In genomic region chr19:4178990-4179389, GRCh38 we compare ENCODE assay signal across 18 cellular contexts. TPM values are rescaled to one million over a fixed set of nuclear protein-coding genes. Genes with fewer than 3 reads are reported as not detected.
DNase-seq lines count a peak whose midpoint lies in the region; ATAC-seq and TF ChIP-seq lines count a peak whose summit lies in the region.
"Had no signal": no experiment of that assay in that cellular context is flagged by ENCODE, and none has a peak within 500 bp of the region (broad histone marks: within the 10 kb centered on the region; RNA-seq: fewer than 3 reads in every experiment).

No MANE protein-coding gene starts in this region.

- no peak for ATAC-seq in HG03097 (IDR thresholded peaks at IDR 0.05; ENCODE audit: low FRiP score, unreplicated experiment)
- ATAC-seq in HG03159 (IDR thresholded peaks at IDR 0.05; ENCODE audit: unreplicated experiment): no peak
- ATAC-seq: PC-3 had no signal

- CTCF ChIA-PET in activated naive CD4-positive, alpha-beta T cell treated with anti-CD3 and anti-CD28 coated beads for 36 hours (lab: Charles Lee): no interaction called here

- no peaks in the 10 kb centered on the region for H3K27me3 Mint-ChIP-seq in activated naive CD4-positive, alpha-beta T cell treated with anti-CD3 and anti-CD28 coated beads, Interleukin-2, amount 50 U/mL, for 24 hours
- H3K27me3 Mint-ChIP-seq in activated naive CD4-positive, alpha-beta T cell treated with anti-CD3 and anti-CD28 coated beads for 36 hours (ENCODE audit: low read depth): no peaks in the 10 kb centered on the region
- no peaks in the 10 kb centered on the region for H3K27me3 Mint-ChIP-seq in activated T-helper 2 cell treated with anti-CD3 and anti-CD28 coated beads, Interferon-gamma antibody, Interleukin-2, Interleukin-4, amounts not matched to agents 10 μg/mL and 5 μg/mL and 100 μg/mL, durations not matched to agents 14 hours and 24 hours and 36 hours (ENCODE audit: low read depth)
- no peaks in the 10 kb centered on the region for H3K27me3 Mint-ChIP-seq in mesothelial cell of epicardium (ENCODE audit: low read depth)

- intact Hi-C loops in activated naive CD4-positive, alpha-beta T cell treated with anti-CD3 and anti-CD28 coated beads for 36 hours (cut with micrococcal nuclease): no loop called here
- intact Hi-C loops in activated T-helper 2 cell treated with anti-CD3 and anti-CD28 coated beads, Interferon-gamma antibody, Interleukin-2, Interleukin-4, amounts not matched to agents 10 μg/mL and 5 μg/mL and 100 μg/mL, durations not matched to agents 14 hours and 24 hours and 36 hours (cut with micrococcal nuclease): no loop called here

- no peak for TF ChIP-seq CTCF in mesothelial cell of epicardium (IDR thresholded peaks at IDR 0.05; ENCODE audit: unreplicated experiment)

- DNase-seq in activated naive CD4-positive, alpha-beta T cell treated with anti-CD3 and anti-CD28 coated beads for 36 hours: no peak
- DNase-seq in activated T-helper 2 cell treated with anti-CD3 and anti-CD28 coated beads, Interferon-gamma antibody, Interleukin-2, Interleukin-4, amounts not matched to agents 10 μg/mL and 5 μg/mL and 100 μg/mL, durations not matched to agents 14 hours and 24 hours and 36 hours (ENCODE audit: low spot score): no peak
- DNase-seq in mesothelial cell of epicardium (ENCODE audit: low spot score in 2 of 2, unreplicated experiment in 2 of 2): no peak
- no peak for DNase-seq in RPMI8226
- DNase-seq: DMS79, GM23248, IMR-90, Karpas-422, NCI-H1436, NCI-H1930, NCI-H226, NCI-H524, PC-3 had no signal

- no peak overlapping the region for H3K27ac Mint-ChIP-seq in activated naive CD4-positive, alpha-beta T cell treated with anti-CD3 and anti-CD28 coated beads, Interleukin-2, amount 50 U/mL, for 24 hours
- H3K27ac Mint-ChIP-seq in activated naive CD4-positive, alpha-beta T cell treated with anti-CD3 and anti-CD28 coated beads for 36 hours: no peak overlapping the region
- H3K27ac Mint-ChIP-seq in activated T-helper 2 cell treated with anti-CD3 and anti-CD28 coated beads, Interferon-gamma antibody, Interleukin-2, Interleukin-4, amounts not matched to agents 10 μg/mL and 5 μg/mL and 100 μg/mL, durations not matched to agents 14 hours and 24 hours and 36 hours: peak overlapping the region; percentile 9
- no peak overlapping the region for H3K27ac Mint-ChIP-seq in mesothelial cell of epicardium

- no peaks in the 10 kb centered on the region for H3K9me3 Mint-ChIP-seq in activated naive CD4-positive, alpha-beta T cell treated with anti-CD3 and anti-CD28 coated beads, Interleukin-2, amount 50 U/mL, for 24 hours
- H3K9me3 Mint-ChIP-seq in activated naive CD4-positive, alpha-beta T cell treated with anti-CD3 and anti-CD28 coated beads for 36 hours: no peaks in the 10 kb centered on the region
- no peaks in the 10 kb centered on the region for H3K9me3 Mint-ChIP-seq in activated T-helper 2 cell treated with anti-CD3 and anti-CD28 coated beads, Interferon-gamma antibody, Interleukin-2, Interleukin-4, amounts not matched to agents 10 μg/mL and 5 μg/mL and 100 μg/mL, durations not matched to agents 14 hours and 24 hours and 36 hours
- no peaks in the 10 kb centered on the region for H3K9me3 Mint-ChIP-seq in mesothelial cell of epicardium

- H3K4me1 Mint-ChIP-seq in activated naive CD4-positive, alpha-beta T cell treated with anti-CD3 and anti-CD28 coated beads, Interleukin-2, amount 50 U/mL, for 24 hours: peaks cover 35% of the 10 kb centered on the region
- H3K4me1 Mint-ChIP-seq in activated naive CD4-positive, alpha-beta T cell treated with anti-CD3 and anti-CD28 coated beads for 36 hours (ENCODE audit: low read depth): peaks cover 34% of the 10 kb centered on the region
- peaks cover 14% of the 10 kb centered on the region for H3K4me1 Mint-ChIP-seq in activated T-helper 2 cell treated with anti-CD3 and anti-CD28 coated beads, Interferon-gamma antibody, Interleukin-2, Interleukin-4, amounts not matched to agents 10 μg/mL and 5 μg/mL and 100 μg/mL, durations not matched to agents 14 hours and 24 hours and 36 hours (ENCODE audit: low read depth)
- H3K4me1 Mint-ChIP-seq in mesothelial cell of epicardium: peaks cover 12% of the 10 kb centered on the region

- H3K36me3 Mint-ChIP-seq in activated naive CD4-positive, alpha-beta T cell treated with anti-CD3 and anti-CD28 coated beads, Interleukin-2, amount 50 U/mL, for 24 hours: peaks cover 14% of the 10 kb centered on the region
- H3K36me3 Mint-ChIP-seq in activated naive CD4-positive, alpha-beta T cell treated with anti-CD3 and anti-CD28 coated beads for 36 hours (ENCODE audit: low read depth): peaks cover 12% of the 10 kb centered on the region
- H3K36me3 Mint-ChIP-seq in activated T-helper 2 cell treated with anti-CD3 and anti-CD28 coated beads, Interferon-gamma antibody, Interleukin-2, Interleukin-4, amounts not matched to agents 10 μg/mL and 5 μg/mL and 100 μg/mL, durations not matched to agents 14 hours and 24 hours and 36 hours (ENCODE audit: low read depth): peaks cover 33% of the 10 kb centered on the region
- H3K36me3 Mint-ChIP-seq in mesothelial cell of epicardium: peaks cover 9% of the 10 kb centered on the region

- peak overlapping the region; percentile 34 for H3K4me3 Mint-ChIP-seq in activated naive CD4-positive, alpha-beta T cell treated with anti-CD3 and anti-CD28 coated beads, Interleukin-2, amount 50 U/mL, for 24 hours
- H3K4me3 Mint-ChIP-seq in activated naive CD4-positive, alpha-beta T cell treated with anti-CD3 and anti-CD28 coated beads for 36 hours: no peak overlapping the region
- H3K4me3 Mint-ChIP-seq in activated T-helper 2 cell treated with anti-CD3 and anti-CD28 coated beads, Interferon-gamma antibody, Interleukin-2, Interleukin-4, amounts not matched to agents 10 μg/mL and 5 μg/mL and 100 μg/mL, durations not matched to agents 14 hours and 24 hours and 36 hours (ENCODE audit: low read depth): no peak overlapping the region
- peak overlapping the region; percentile 27 for H3K4me3 Mint-ChIP-seq in mesothelial cell of epicardium

RNA-seq across cellular contexts. Expression of gene SIRT6, which starts 3.4 kb away (rescaled TPM):
- total RNA-seq in activated naive CD4-positive, alpha-beta T cell treated with anti-CD3 and anti-CD28 coated beads for 36 hours: 10 to 100 TPM; 20.0 to 20.1 TPM
- 34.6 and 42.4 TPM in 2 replicates for total RNA-seq in activated T-helper 2 cell treated with anti-CD3 and anti-CD28 coated beads, Interferon-gamma antibody, Interleukin-2, Interleukin-4, amounts not matched to agents 10 μg/mL and 5 μg/mL and 100 μg/mL, durations not matched to agents 14 hours and 24 hours and 36 hours
- total RNA-seq in mesothelial cell of epicardium: 25.4 to 31.9 TPM (median 25.6 TPM) in 3 replicates

RNA-seq across cellular contexts. Expression of gene ANKRD24, which starts 3.5 kb away (rescaled TPM):
- 1 to 10 TPM; 2.5 to 2.6 TPM for total RNA-seq in activated naive CD4-positive, alpha-beta T cell treated with anti-CD3 and anti-CD28 coated beads for 36 hours
- 0.30 and 0.50 TPM in 2 replicates for total RNA-seq in activated T-helper 2 cell treated with anti-CD3 and anti-CD28 coated beads, Interferon-gamma antibody, Interleukin-2, Interleukin-4, amounts not matched to agents 10 μg/mL and 5 μg/mL and 100 μg/mL, durations not matched to agents 14 hours and 24 hours and 36 hours
- total RNA-seq in mesothelial cell of epicardium: 0.75 to 0.98 TPM (median 0.86 TPM) in 3 replicates

RNA-seq across cellular contexts. Expression of gene CREB3L3, which starts 25.6 kb away (rescaled TPM):
- not detected for total RNA-seq in activated naive CD4-positive, alpha-beta T cell treated with anti-CD3 and anti-CD28 coated beads for 36 hours
- total RNA-seq in activated T-helper 2 cell treated with anti-CD3 and anti-CD28 coated beads, Interferon-gamma antibody, Interleukin-2, Interleukin-4, amounts not matched to agents 10 μg/mL and 5 μg/mL and 100 μg/mL, durations not matched to agents 14 hours and 24 hours and 36 hours: 1.6 and 2.5 TPM in 2 replicates
- not detected in 3 replicates for total RNA-seq in mesothelial cell of epicardium
- total RNA-seq: A673, GM23248, IMR-90, MCF 10A, PC-3 had no signal

RNA-seq across cellular contexts. Expression of gene EBI3, which starts 50.3 kb away (rescaled TPM):
- total RNA-seq in activated naive CD4-positive, alpha-beta T cell treated with anti-CD3 and anti-CD28 coated beads for 36 hours: 10 to 100 TPM in 1 of 2 experiments, 1 to 10 TPM in 1; 7.8 to 11.8 TPM
- 47.0 and 55.4 TPM in 2 replicates for total RNA-seq in activated T-helper 2 cell treated with anti-CD3 and anti-CD28 coated beads, Interferon-gamma antibody, Interleukin-2, Interleukin-4, amounts not matched to agents 10 μg/mL and 5 μg/mL and 100 μg/mL, durations not matched to agents 14 hours and 24 hours and 36 hours
- 0.22 to 0.96 TPM (median 0.68 TPM) in 3 replicates for total RNA-seq in mesothelial cell of epicardium
- total RNA-seq: GM23248, PC-3 had no signal

RNA-seq across cellular contexts. Expression of gene MAP2K2, which starts 55.1 kb away (rescaled TPM):
- total RNA-seq in activated naive CD4-positive, alpha-beta T cell treated with anti-CD3 and anti-CD28 coated beads for 36 hours: 100 to 1,000 TPM; 101 to 103 TPM
- 131 and 141 TPM in 2 replicates for total RNA-seq in activated T-helper 2 cell treated with anti-CD3 and anti-CD28 coated beads, Interferon-gamma antibody, Interleukin-2, Interleukin-4, amounts not matched to agents 10 μg/mL and 5 μg/mL and 100 μg/mL, durations not matched to agents 14 hours and 24 hours and 36 hours
- 147 to 161 TPM (median 152 TPM) in 3 replicates for total RNA-seq in mesothelial cell of epicardium

Comparison
In these comparisons a context has a peak if more than half of its experiments do, and no peak if none do; other contexts are left out.
1. H3K4me3 Mint-ChIP-seq: peak in activated naive CD4-positive, alpha-beta T cell treated with anti-CD3 and anti-CD28 coated beads, Interleukin-2, amount 50 U/mL, for 24 hours (single experiment) and mesothelial cell of epicardium (single experiment); none in activated naive CD4-positive, alpha-beta T cell treated with anti-CD3 and anti-CD28 coated beads for 36 hours (single experiment) and activated T-helper 2 cell treated with anti-CD3 and anti-CD28 coated beads, Interferon-gamma antibody, Interleukin-2, Interleukin-4, amounts not matched to agents 10 μg/mL and 5 μg/mL and 100 μg/mL, durations not matched to agents 14 hours and 24 hours and 36 hours (single experiment).